ENCODE assay signal across 8 cellular contexts in genomic region chr7:51316666-51317581, GRCh38. TPM values are rescaled to one million over a fixed set of nuclear protein-coding genes. Genes with fewer than 3 reads are reported as not detected.
DNase-seq lines count a peak whose midpoint lies in the region; ATAC-seq and TF ChIP-seq lines count a peak whose summit lies in the region.

TSS of gene COBL (minus strand) at chr7:51316809. CDS start at chr7:51316633, 176 bp downstream.

- H3K4me1 ChIP-seq in PC-9 (replicated peaks; ENCODE audit: insufficient read depth) (peaks cover 34% of the 10 kb centered on the region), fibroblast of lung (ENCODE audit: control insufficient read depth, extremely low read depth, insufficient read depth, low read length) (no peaks in the 10 kb centered on the region)

- H3K9me2 ChIP-seq in PC-9 (ENCODE audit: insufficient read depth): no peaks in the 10 kb centered on the region

- POLR2A ChIA-PET in PC-9 (lab: Charles Lee; ENCODE audit: unreplicated experiment): interaction anchor here (0.8 kb wide), 1 partner anchor 28 kb away, joined by 3 read pairs; no protein-coding TSS in a partner anchor

- no peaks in the 10 kb centered on the region for H3K27me3 ChIP-seq in PC-9 (ENCODE audit: insufficient read depth, low read depth)
- peaks cover 12% of the 10 kb centered on the region for H3K27me3 ChIP-seq in fibroblast of lung (ENCODE audit: control insufficient read depth, insufficient read depth, low read length)

- ATAC-seq in HG03439 (IDR thresholded peaks at IDR 0.05; ENCODE audit: unreplicated experiment) (no peak), GM21515 (IDR thresholded peaks at IDR 0.05; ENCODE audit: unreplicated experiment) (no peak)
- ATAC-seq in activated CD8-positive, alpha-beta memory T cell treated with anti-CD3 and anti-CD28 coated beads, Interleukin-2, amount 10 ng/mL, durations not matched to agents 7 days and 5 days: no peak

- peaks cover 34% of the 10 kb centered on the region for H3F3A ChIP-seq in PC-9 (ENCODE audit: insufficient read depth, low read depth)

- intact Hi-C loops in PC-9 (cut with micrococcal nuclease; ENCODE audit: unreplicated experiment): loop anchor here (10.0 kb wide), 1 partner anchor 782 kb away; no protein-coding TSS in a partner anchor

- CTCF ChIA-PET in PC-9 (lab: Charles Lee): no interaction called here
- CTCF ChIA-PET in activated CD8-positive, alpha-beta memory T cell treated with anti-CD3 and anti-CD28 coated beads, Interleukin-2, amount 10 ng/mL, durations not matched to agents 7 days and 5 days (lab: Charles Lee): no interaction called here

- peak within 1 kb of the TSS; percentile 86 for H3K27ac ChIP-seq in PC-9
- no peak within 1 kb of the TSS for H3K27ac ChIP-seq in fibroblast of lung (ENCODE audit: insufficient read depth, low read length)

- H3K4me2 ChIP-seq in PC-9 (peak within 1 kb of the TSS; percentile 92), fibroblast of lung (ENCODE audit: extremely low read depth, insufficient read depth, low read length) (peak within 1 kb of the TSS; percentile 55)

- H3K36me3 ChIP-seq in PC-9 (ENCODE audit: low read depth): no peaks in the 10 kb centered on the region
- no peaks in the 10 kb centered on the region for H3K36me3 ChIP-seq in fibroblast of lung (ENCODE audit: control insufficient read depth, insufficient read depth, low read length)

- in situ Hi-C loops in GM13977 (cut with MboI; ENCODE audit: low pct_unique_long_range_greater_than_20kb, low sequenced_read_pairs, unreplicated experiment) (no loop called here), GM13976 (cut with MboI; ENCODE audit: low sequenced_read_pairs, unreplicated experiment) (no loop called here)

- no peak within 1 kb of the TSS for H3K9ac ChIP-seq in fibroblast of lung (ENCODE audit: insufficient read depth, low read length)

- H2AFZ ChIP-seq in PC-9 (peak within 1 kb of the TSS; percentile 85), fibroblast of lung (ENCODE audit: low read length) (no peak within 1 kb of the TSS)

- DNase-seq in GM13977 (ENCODE audit: low spot score) (peak; percentile 28), PC-9 (peak in 1 of 2 experiments; percentile 79), fibroblast of lung (ENCODE audit: low read depth in 2 of 2) (peak in 1 of 2 donors; percentile 8), nephron progenitor cell (peak; percentile 72), GM13976 (ENCODE audit: low spot score) (no peak)
- no peak for DNase-seq in activated CD8-positive, alpha-beta memory T cell treated with anti-CD3 and anti-CD28 coated beads, Interleukin-2, amount 10 ng/mL, durations not matched to agents 7 days and 5 days

- no peaks in the 10 kb centered on the region for H3K36me3 Mint-ChIP-seq in nephron progenitor cell (ENCODE audit: low read depth)
- no peaks in the 10 kb centered on the region for H3K36me3 Mint-ChIP-seq in activated CD8-positive, alpha-beta memory T cell treated with anti-CD3 and anti-CD28 coated beads, Interleukin-2, amount 10 ng/mL, durations not matched to agents 7 days and 5 days

- BruUV-seq in PC-9 (replicated peaks; lab: Mats Ljungman, UMichigan): TSS peak; percentile 48

- peak within 1 kb of the TSS; percentile 71 for H3K4me3 ChIP-seq in PC-9
- peak within 1 kb of the TSS in 3 of 4 experiments; percentile 0 to 47 (median 46) for H3K4me3 ChIP-seq in fibroblast of lung (replicated peaks in 1 of 4; ENCODE audit: control extremely low read depth in 1 of 4, insufficient read depth in 1 of 4, low read depth in 3 of 4, low read length in 4 of 4)

- peak within 1 kb of the TSS; percentile 87 for H3K4me3 Mint-ChIP-seq in nephron progenitor cell
- no peak within 1 kb of the TSS for H3K4me3 Mint-ChIP-seq in activated CD8-positive, alpha-beta memory T cell treated with anti-CD3 and anti-CD28 coated beads, Interleukin-2, amount 10 ng/mL, durations not matched to agents 7 days and 5 days

- H3K4me1 Mint-ChIP-seq in nephron progenitor cell: peaks cover 11% of the 10 kb centered on the region
- H3K4me1 Mint-ChIP-seq in activated CD8-positive, alpha-beta memory T cell treated with anti-CD3 and anti-CD28 coated beads, Interleukin-2, amount 10 ng/mL, durations not matched to agents 7 days and 5 days: peaks cover 7% of the 10 kb centered on the region

- peaks cover 41% of the 10 kb centered on the region for H3K79me2 ChIP-seq in PC-9 (ENCODE audit: low read depth)
- no peaks in the 10 kb centered on the region for H3K79me2 ChIP-seq in fibroblast of lung (ENCODE audit: control insufficient read depth, insufficient read depth, low read length)

- H4K20me1 ChIP-seq in PC-9 (ENCODE audit: insufficient read depth): no peaks in the 10 kb centered on the region
- no peaks in the 10 kb centered on the region for H4K20me1 ChIP-seq in fibroblast of lung (ENCODE audit: control insufficient read depth, extremely low read depth, insufficient read depth, low read length)

- H3K27ac Mint-ChIP-seq in nephron progenitor cell: no peak within 1 kb of the TSS
- H3K27ac Mint-ChIP-seq in activated CD8-positive, alpha-beta memory T cell treated with anti-CD3 and anti-CD28 coated beads, Interleukin-2, amount 10 ng/mL, durations not matched to agents 7 days and 5 days: no peak within 1 kb of the TSS

- H3K9me3 Mint-ChIP-seq in nephron progenitor cell: no peaks in the 10 kb centered on the region
- no peaks in the 10 kb centered on the region for H3K9me3 Mint-ChIP-seq in activated CD8-positive, alpha-beta memory T cell treated with anti-CD3 and anti-CD28 coated beads, Interleukin-2, amount 10 ng/mL, durations not matched to agents 7 days and 5 days (ENCODE audit: low read depth)

- H3K9me3 ChIP-seq in PC-9 (ENCODE audit: insufficient read depth, low read depth) (no peaks in the 10 kb centered on the region), fibroblast of lung (ENCODE audit: control insufficient read depth, insufficient read depth, low read depth, low read length) (no peaks in the 10 kb centered on the region)

- no peak for TF ChIP-seq CTCF in GM13977 (IDR thresholded peaks at IDR 0.05; ENCODE audit: extremely low read depth, insufficient read depth, missing control alignments)
- TF ChIP-seq CTCF in PC-9 (conservative IDR thresholded peaks at IDR 0.05): no peak
- no peak for TF ChIP-seq CTCF in fibroblast of lung (conservative IDR thresholded peaks at IDR 0.05 in 1 of 2, IDR thresholded peaks at IDR 0.05 in 1 of 2; ENCODE audit: low read depth in 1 of 2, low read length in 2 of 2)
- TF ChIP-seq CTCF in nephron progenitor cell (IDR thresholded peaks at IDR 0.05): no peak
- TF ChIP-seq CTCF in GM13976 (IDR thresholded peaks at IDR 0.05; ENCODE audit: borderline replicate concordance, control extremely low read depth, extremely low read depth, insufficient read depth, missing control alignments): no peak

- peaks cover 75% of the 10 kb centered on the region for H3K27me3 Mint-ChIP-seq in nephron progenitor cell (ENCODE audit: low read depth, poor library complexity)
- H3K27me3 Mint-ChIP-seq in activated CD8-positive, alpha-beta memory T cell treated with anti-CD3 and anti-CD28 coated beads, Interleukin-2, amount 10 ng/mL, durations not matched to agents 7 days and 5 days: peaks cover 45% of the 10 kb centered on the region

RNA-seq across cellular contexts. Expression of gene COBL, which starts in this region (rescaled TPM):
- total RNA-seq in PC-9 (2021) (49.4 and 51.4 TPM in 2 replicates), fibroblast of lung (0.26 and 0.33 TPM in 2 replicates)
- 0.07 and 0.10 TPM in 2 replicates for polyA plus RNA-seq in fibroblast of lung
- polyA plus RNA-seq in fibroblast of lung (2012): 0.22 TPM in 1 of 2 replicates, not detected in the other
- 0.93 TPM in 1 of 2 replicates, not detected in the other for polyA minus RNA-seq in fibroblast of lung (ENCODE audit: low replicate concordance)
- not detected for total RNA-seq in activated CD8-positive, alpha-beta memory T cell treated with anti-CD3 and anti-CD28 coated beads, Interleukin-2, amount 10 ng/mL, durations not matched to agents 7 days and 5 days

Comparison
In these comparisons a context has a peak if more than half of its experiments do, and no peak if none do; other contexts are left out.
1. RNA of gene COBL (total RNA-seq): 49.4 to 51.4 TPM in PC-9; 0.26 to 0.33 TPM in fibroblast of lung and not detected in activated CD8-positive, alpha-beta memory T cell treated with anti-CD3 and anti-CD28 coated beads, Interleukin-2, amount 10 ng/mL, durations not matched to agents 7 days and 5 days; every median in the first group is over 10 times any median in the second.
2. DNase-seq: peak in GM13977 (single experiment) and nephron progenitor cell (single experiment); none in GM13976 (single experiment) and activated CD8-positive, alpha-beta memory T cell treated with anti-CD3 and anti-CD28 coated beads, Interleukin-2, amount 10 ng/mL, durations not matched to agents 7 days and 5 days (single experiment).